In the genomic region with DNA sequence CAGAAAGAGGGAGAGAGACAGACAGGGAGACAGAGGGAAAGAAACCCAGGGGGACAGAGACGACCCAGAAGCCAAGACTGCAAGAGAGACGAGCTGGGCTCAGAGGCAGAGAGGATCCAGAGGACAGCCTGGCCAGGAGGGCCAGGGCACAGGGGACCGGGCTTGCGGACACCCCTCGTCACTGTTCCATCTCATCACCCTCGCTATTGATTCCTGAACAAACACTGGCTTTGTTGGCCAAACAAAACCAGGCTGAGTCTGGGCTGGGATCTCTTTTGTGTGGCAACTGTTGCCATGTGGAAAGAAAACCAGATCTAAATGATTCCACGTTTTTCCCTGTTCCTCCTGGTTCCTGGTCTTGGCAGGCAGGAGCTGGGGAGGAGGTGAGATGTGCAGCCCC, we compare ENCODE assay signal across 13 cellular contexts.
DNase-seq lines count a peak whose midpoint lies in the region; ATAC-seq and TF ChIP-seq lines count a peak whose summit lies in the region.
"Had no signal": no experiment of that assay in that cellular context is flagged by ENCODE, and none has a peak within 500 bp of the region (broad histone marks: within the 10 kb centered on the region; RNA-seq: fewer than 3 reads in every experiment).

No MANE protein-coding gene starts in this region.

- H4K20me1 ChIP-seq in fibroblast of lung (ENCODE audit: control insufficient read depth, extremely low read depth, insufficient read depth, low read length) (no peaks in the 10 kb centered on the region), osteoblast (ENCODE audit: insufficient read depth, low read length) (no peaks in the 10 kb centered on the region)
- H4K20me1 ChIP-seq: BLaER1 treated with 17β-estradiol and CSF1 and Interleukin-3, amounts not matched to agents 10 nM and 100 nM had no signal

- BruUV-seq in Calu3 (replicated peaks; lab: Mats Ljungman, UMichigan): no TSS peak

- H3K4me3 Mint-ChIP-seq in Calu3 (ENCODE audit: low read depth, unreplicated experiment): no peak overlapping the region
- no peak overlapping the region for H3K4me3 Mint-ChIP-seq in T-cell
- H3K4me3 Mint-ChIP-seq: effector memory CD8-positive, alpha-beta T cell had no signal

- no peaks in the 10 kb centered on the region for H3K27me3 Mint-ChIP-seq in Calu3 (ENCODE audit: unreplicated experiment)
- H3K27me3 Mint-ChIP-seq in T-cell: peaks cover 7 to 8% of the 10 kb centered on the region in 2 donors

- DNase-seq in Calu3: peak; percentile 33
- peak; percentile 34 for DNase-seq in NCI-H748 treated with DMSO at 0.1 percent for 48 hours (lab: John Stamatoyannopoulos, UW)
- no peak for DNase-seq in fibroblast of lung (ENCODE audit: low read depth in 2 of 2)
- DNase-seq in osteoblast (ENCODE audit: insufficient read length, low spot score, missing footprints): no peak
- no peak for DNase-seq in heart right ventricle
- DNase-seq in SIG-M5 treated with dmso at 0.1 percent for 504 hours (lab: John Stamatoyannopoulos, UW; ENCODE audit: unreplicated experiment): no peak
- DNase-seq in T-cell: no peak
- DNase-seq: activated effector memory CD4-positive, alpha-beta T cell treated with Interleukin-2 at 50 U/mL for 16 hours; effector memory CD8-positive, alpha-beta T cell; Peyer's patch; WERI-Rb-1 had no signal

- H3K36me3 ChIP-seq in fibroblast of lung (ENCODE audit: control insufficient read depth, insufficient read depth, low read length) (no peaks in the 10 kb centered on the region), osteoblast (ENCODE audit: insufficient read depth, low read length) (no peaks in the 10 kb centered on the region), heart right ventricle (no peaks in the 10 kb centered on the region)
- H3K36me3 ChIP-seq: BLaER1 treated with 17β-estradiol and CSF1 and Interleukin-3, amounts not matched to agents 10 nM and 100 nM; Peyer's patch; WERI-Rb-1 had no signal

- CTCF ChIA-PET in Calu3 (lab: Charles Lee): interaction anchor here (0.7 kb wide), 1 partner anchor 1543 kb away, joined by 3 read pairs; no protein-coding TSS in a partner anchor
- CTCF ChIA-PET in T-cell (lab: Charles Lee): no interaction called here

- peaks cover 14% of the 10 kb centered on the region for H3K4me1 ChIP-seq in fibroblast of lung (ENCODE audit: control insufficient read depth, extremely low read depth, insufficient read depth, low read length)
- peaks cover 26% of the 10 kb centered on the region for H3K4me1 ChIP-seq in osteoblast (ENCODE audit: insufficient read depth, low read length)
- H3K4me1 ChIP-seq in heart right ventricle: no peaks in the 10 kb centered on the region
- H3K4me1 ChIP-seq: Peyer's patch had no signal

- H2AFZ ChIP-seq in fibroblast of lung (ENCODE audit: low read length): no peak overlapping the region
- no peak overlapping the region for H2AFZ ChIP-seq in osteoblast (ENCODE audit: low read length)

- POLR2A ChIA-PET in T-cell (lab: Charles Lee): no interaction called here

- H3K9me3 ChIP-seq in fibroblast of lung (ENCODE audit: control insufficient read depth, insufficient read depth, low read depth, low read length) (no peaks in the 10 kb centered on the region), osteoblast (ENCODE audit: low read depth, low read length) (no peaks in the 10 kb centered on the region), heart right ventricle (peaks cover 0 to 6% (median 0%) of the 10 kb centered on the region in 11 donors)
- H3K9me3 ChIP-seq: BLaER1 treated with 17β-estradiol and CSF1 and Interleukin-3, amounts not matched to agents 10 nM and 100 nM; Peyer's patch had no signal

- ATAC-seq in GM21619 (IDR thresholded peaks at IDR 0.05; ENCODE audit: unreplicated experiment) (no peak), heart right ventricle (no peak), T-cell (replicated peaks in 1 of 4) (no peak)
- ATAC-seq: effector memory CD8-positive, alpha-beta T cell had no signal

- no peaks in the 10 kb centered on the region for H3K9me3 Mint-ChIP-seq in Calu3 (ENCODE audit: low read depth, unreplicated experiment)
- H3K9me3 Mint-ChIP-seq in T-cell: peaks cover 0 to 4% (median 3%) of the 10 kb centered on the region in 3 donors
- H3K9me3 Mint-ChIP-seq: effector memory CD8-positive, alpha-beta T cell had no signal

- WGBS in heart right ventricle, 2 donors: 33 to 49% methylated on average over 7 of the region's 7 CpGs

- H3K4me2 ChIP-seq in fibroblast of lung (ENCODE audit: extremely low read depth, insufficient read depth, low read length): no peak overlapping the region
- H3K4me2 ChIP-seq in osteoblast (ENCODE audit: insufficient read depth, low read length): no peak overlapping the region
- H3K4me2 ChIP-seq: BLaER1 treated with 17β-estradiol and CSF1 and Interleukin-3, amounts not matched to agents 10 nM and 100 nM had no signal

- H3K27me3 ChIP-seq in fibroblast of lung (ENCODE audit: control insufficient read depth, insufficient read depth, low read length) (no peaks in the 10 kb centered on the region), osteoblast (ENCODE audit: insufficient read depth, low read length) (peaks cover 12% of the 10 kb centered on the region), heart right ventricle (peaks cover 0 to 70% (median 35%) of the 10 kb centered on the region in 7 donors)
- H3K27me3 ChIP-seq: BLaER1 treated with 17β-estradiol and CSF1 and Interleukin-3, amounts not matched to agents 10 nM and 100 nM; Peyer's patch had no signal

- H3K4me3 ChIP-seq in fibroblast of lung (replicated peaks in 1 of 4; ENCODE audit: control extremely low read depth in 1 of 4, insufficient read depth in 1 of 4, low read depth in 3 of 4, low read length in 4 of 4) (no peak overlapping the region), osteoblast (ENCODE audit: insufficient read depth, low read length) (no peak overlapping the region), heart right ventricle (no peak overlapping the region)
- H3K4me3 ChIP-seq: BLaER1 treated with 17β-estradiol and CSF1 and Interleukin-3, amounts not matched to agents 10 nM and 100 nM; Peyer's patch had no signal

- no peak overlapping the region for H3K9ac ChIP-seq in fibroblast of lung (ENCODE audit: insufficient read depth, low read length)
- H3K9ac ChIP-seq: BLaER1 treated with 17β-estradiol and CSF1 and Interleukin-3, amounts not matched to agents 10 nM and 100 nM had no signal

- no peak for TF ChIP-seq CTCF in Calu3 (IDR thresholded peaks at IDR 0.05; ENCODE audit: unreplicated experiment)
- TF ChIP-seq CTCF in fibroblast of lung (conservative IDR thresholded peaks at IDR 0.05 in 1 of 2, IDR thresholded peaks at IDR 0.05 in 1 of 2; ENCODE audit: low read depth in 1 of 2, low read length in 2 of 2): no peak
- TF ChIP-seq CTCF in osteoblast (IDR thresholded peaks at IDR 0.05; ENCODE audit: extremely low read depth, low read depth, low read length): no peak
- TF ChIP-seq CTCF in heart right ventricle (IDR thresholded peaks at IDR 0.05): no peak

- no peaks in the 10 kb centered on the region for H3K79me2 ChIP-seq in fibroblast of lung (ENCODE audit: control insufficient read depth, insufficient read depth, low read length)
- no peaks in the 10 kb centered on the region for H3K79me2 ChIP-seq in osteoblast (ENCODE audit: insufficient read depth, low read length)

- peak overlapping the region; percentile 1 for H3K27ac Mint-ChIP-seq in Calu3 (ENCODE audit: unreplicated experiment)
- H3K27ac Mint-ChIP-seq in T-cell: no peak overlapping the region
- H3K27ac Mint-ChIP-seq: effector memory CD8-positive, alpha-beta T cell had no signal

- H3K36me3 Mint-ChIP-seq in Calu3 (ENCODE audit: insufficient read depth, unreplicated experiment) (no peaks in the 10 kb centered on the region), T-cell (no peaks in the 10 kb centered on the region)

- intact Hi-C loops in Calu3 (cut with micrococcal nuclease; ENCODE audit: unreplicated experiment): no loop called here
- intact Hi-C loops in heart right ventricle (cut with DNase I): no loop called here

- H3K4me1 Mint-ChIP-seq in Calu3 (ENCODE audit: low read depth, unreplicated experiment): peaks cover 39% of the 10 kb centered on the region
- H3K4me1 Mint-ChIP-seq in T-cell: no peaks in the 10 kb centered on the region

- H3K27ac ChIP-seq in fibroblast of lung (ENCODE audit: insufficient read depth, low read length) (peak overlapping the region; percentile 30), osteoblast (ENCODE audit: low read depth, low read length) (peak overlapping the region; percentile 35), heart right ventricle (no peak overlapping the region)
- H3K27ac ChIP-seq: BLaER1 treated with 17β-estradiol and CSF1 and Interleukin-3, amounts not matched to agents 10 nM and 100 nM; Peyer's patch; WERI-Rb-1 had no signal

Comparison
In these comparisons a context has a peak if more than half of its experiments do, and no peak if none do; other contexts are left out.
1. DNase-seq: peak in Calu3 (single experiment) and NCI-H748 treated with DMSO at 0.1 percent for 48 hours (single experiment); none in fibroblast of lung (0 of 2), osteoblast (single experiment), heart right ventricle (0 of 2), SIG-M5 treated with dmso at 0.1 percent for 504 hours (single experiment) and T-cell (0 of 34).
2. H3K27ac ChIP-seq: peak in fibroblast of lung (single experiment) and osteoblast (single experiment); none in heart right ventricle (0 of 10).